In the genomic region with DNA sequence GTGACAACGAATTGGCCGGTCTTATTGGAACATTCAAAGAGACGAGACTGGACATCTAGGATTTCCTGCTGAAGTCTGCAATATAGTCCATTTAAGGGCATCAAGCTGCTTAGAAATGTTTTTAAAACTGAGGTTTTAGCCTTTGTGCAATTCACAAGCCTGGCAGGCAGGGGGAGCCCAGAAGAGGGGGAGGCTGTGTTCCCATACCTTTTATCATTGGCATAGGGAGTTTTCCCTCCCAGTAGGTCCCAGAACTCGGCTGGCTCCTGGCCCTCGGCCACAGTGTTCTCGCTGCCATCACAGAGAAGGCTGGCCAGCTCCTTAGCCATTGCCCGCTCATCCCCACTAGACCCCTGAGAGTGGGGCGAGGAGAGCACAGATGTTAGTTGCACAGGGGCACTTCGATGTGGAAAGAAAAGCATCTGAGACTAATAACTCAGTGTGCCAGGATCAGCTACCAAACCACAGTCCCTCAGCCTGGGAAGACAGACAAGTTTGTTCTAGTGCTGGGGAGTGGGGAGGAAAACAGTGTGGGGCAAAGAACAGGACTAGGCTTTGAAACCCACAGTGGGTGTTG, we compare ENCODE assay signal across 8 cellular contexts. TPM values are rescaled to one million over a fixed set of nuclear protein-coding genes. Genes with fewer than 3 reads are reported as not detected.
DNase-seq lines count a peak whose midpoint lies in the region; ATAC-seq and TF ChIP-seq lines count a peak whose summit lies in the region.

No MANE protein-coding gene starts in this region.

- DNase-seq in AG04450 (ENCODE audit: low read depth, low spot score) (no peak), NCI-H446 (lab: John Stamatoyannopoulos, UW) (peak; percentile 63 to 77), germinal center (ENCODE audit: low spot score) (peak; percentile 33), psoas muscle (peak in 1 of 2 donors; percentile 55)

- H3K4me3 Mint-ChIP-seq in activated T-helper 17 cell treated with anti-CD3 and anti-CD28 coated beads, Interleukin-2, amount 50 U/mL, for 72 hours, result no peak overlapping the region

- H3K36me3 Mint-ChIP-seq in activated T-helper 17 cell treated with anti-CD3 and anti-CD28 coated beads, Interleukin-2, amount 50 U/mL, for 72 hours (ENCODE audit: low read depth), result peaks cover 28% of the 10 kb centered on the region

- H3K4me1 ChIP-seq in psoas muscle, result no peaks in the 10 kb centered on the region

- H3K27ac ChIP-seq in AG04450 (ENCODE audit: low read depth, low read length) (no peak overlapping the region), psoas muscle (no peak overlapping the region)

- H3K4me3 ChIP-seq in AG04450 (ENCODE audit: low read depth, low read length), result no peak overlapping the region
- H3K4me3 ChIP-seq in psoas muscle, result no peak overlapping the region

- CTCF ChIA-PET in AG04450 (lab: Charles Lee), result interaction anchor here (0.6 to 6.3 kb wide), 18 partner anchors 9 to 116 kb away, joined by 3 to 124 read pairs (median 6); a partner anchor contains a TSS

- peak; percentile 29 for ATAC-seq in activated T-helper 17 cell treated with anti-CD3 and anti-CD28 coated beads, Interleukin-2, amount 50 U/mL, for 72 hours (replicated peaks)
- ATAC-seq in psoas muscle (peak; percentile 39 to 73 (median 60)), GM21576 (IDR thresholded peaks at IDR 0.05; ENCODE audit: unreplicated experiment) (no peak), GM18519 (IDR thresholded peaks at IDR 0.05; ENCODE audit: low FRiP score, unreplicated experiment) (no peak)

- peaks cover 6 to 98% of the 10 kb centered on the region in 2 donors for H3K36me3 ChIP-seq in psoas muscle (ENCODE audit: insufficient read depth in 1 of 2, low read depth in 1 of 2)

- H3K27me3 ChIP-seq in AG04450 (ENCODE audit: control insufficient read depth, insufficient read depth, low read length) (no peaks in the 10 kb centered on the region), psoas muscle (ENCODE audit: insufficient read depth in 3 of 3, low read length in 2 of 3) (no peaks in the 10 kb centered on the region)

- POLR2A ChIA-PET in AG04450 (lab: Yijun Ruan, JAX), result interaction anchor here (1.1 kb wide), 1 partner anchor 41 kb away, joined by 3 read pairs; no protein-coding TSS in a partner anchor

- no peaks in the 10 kb centered on the region for H3K9me3 Mint-ChIP-seq in activated T-helper 17 cell treated with anti-CD3 and anti-CD28 coated beads, Interleukin-2, amount 50 U/mL, for 72 hours

- WGBS in psoas muscle, 3 donors, result 31 to 45% (median 33%) methylated on average over 9 of the region's 9 CpGs

- H3K27ac Mint-ChIP-seq in activated T-helper 17 cell treated with anti-CD3 and anti-CD28 coated beads, Interleukin-2, amount 50 U/mL, for 72 hours, result no peak overlapping the region

- H3K4me1 Mint-ChIP-seq in activated T-helper 17 cell treated with anti-CD3 and anti-CD28 coated beads, Interleukin-2, amount 50 U/mL, for 72 hours, result peaks cover 5% of the 10 kb centered on the region

- intact Hi-C loops in psoas muscle (cut with DNase I), result loop anchor here in 1 of 2 donors (5.0 kb wide), 1 partner anchor 104 kb away; no protein-coding TSS in a partner anchor

- H3K9me3 ChIP-seq in AG04450 (ENCODE audit: control insufficient read depth, insufficient read depth, low read length) (no peaks in the 10 kb centered on the region), psoas muscle (no peaks in the 10 kb centered on the region)

- H3K27me3 Mint-ChIP-seq in activated T-helper 17 cell treated with anti-CD3 and anti-CD28 coated beads, Interleukin-2, amount 50 U/mL, for 72 hours, result no peaks in the 10 kb centered on the region

- TF ChIP-seq CTCF in AG04450 (IDR thresholded peaks at IDR 0.05; ENCODE audit: low read depth, low read length) (peak; percentile 86), GM12872 (IDR thresholded peaks at IDR 0.05; ENCODE audit: insufficient read depth, low read depth, low read length) (peak; percentile 78), psoas muscle (IDR thresholded peaks at IDR 0.05) (peak; percentile 64)

RNA-seq across cellular contexts. Expression of a gene that starts 15.1 kb away (rescaled TPM):
- polyA plus RNA-seq in AG04450 (2011; rRNA removed), result 3.5 and 4.7 TPM in 2 replicates
- 2.7 and 4.4 TPM in 2 replicates for polyA minus RNA-seq in AG04450 (2011; rRNA and poly(A)+ RNA removed)
- total RNA-seq in activated T-helper 17 cell treated with anti-CD3 and anti-CD28 coated beads, Interleukin-2, amount 50 U/mL, for 72 hours, result 1 to 10 TPM; 1.9 to 2.7 TPM
- total RNA-seq in psoas muscle, result 1 to 10 TPM; 1.9 to 7.5 (median 4.7) TPM
- 1 to 10 TPM in 2 of 3 donors, under 1 TPM in 1; 0.94 to 4.6 (median 1.8) TPM for polyA plus RNA-seq in psoas muscle

RNA-seq across cellular contexts. Expression of a gene that starts 20.8 kb away (rescaled TPM):
- polyA plus RNA-seq in AG04450 (2011; rRNA removed), result 22.3 and 22.8 TPM in 2 replicates
- 6.1 and 7.0 TPM in 2 replicates for polyA minus RNA-seq in AG04450 (2011; rRNA and poly(A)+ RNA removed)
- 10 to 100 TPM; 30.7 to 63.8 TPM for total RNA-seq in activated T-helper 17 cell treated with anti-CD3 and anti-CD28 coated beads, Interleukin-2, amount 50 U/mL, for 72 hours
- 10 to 100 TPM; 31.5 to 52.8 (median 50.2) TPM for total RNA-seq in psoas muscle
- 10 to 100 TPM; 39.5 to 74.3 (median 59.2) TPM for polyA plus RNA-seq in psoas muscle

RNA-seq across cellular contexts. Expression of a gene that starts 31.0 kb away (rescaled TPM):
- polyA plus RNA-seq in AG04450 (2011; rRNA removed), result 6.8 and 7.6 TPM in 2 replicates
- polyA minus RNA-seq in AG04450 (2011; rRNA and poly(A)+ RNA removed), result 6.7 and 8.3 TPM in 2 replicates
- total RNA-seq in activated T-helper 17 cell treated with anti-CD3 and anti-CD28 coated beads, Interleukin-2, amount 50 U/mL, for 72 hours, result 10 to 100 TPM in 1 of 2 donors, 1 to 10 TPM in 1; 5.4 to 11.5 TPM
- 1 to 10 TPM in 3 of 4 donors, under 1 TPM in 1; 0.89 to 1.9 (median 1.4) TPM for total RNA-seq in psoas muscle
- polyA plus RNA-seq in psoas muscle, result 1 to 10 TPM in 1 of 3 donors, under 1 TPM in 2; 0.62 to 2.0 (median 0.66) TPM

RNA-seq across cellular contexts. Expression of a gene that starts 31.5 kb away (rescaled TPM):
- polyA plus RNA-seq in AG04450 (2011; rRNA removed), result 20.1 and 23.5 TPM in 2 replicates
- 22.8 and 26.3 TPM in 2 replicates for polyA minus RNA-seq in AG04450 (2011; rRNA and poly(A)+ RNA removed)
- total RNA-seq in activated T-helper 17 cell treated with anti-CD3 and anti-CD28 coated beads, Interleukin-2, amount 50 U/mL, for 72 hours, result 10 to 100 TPM; 19.0 to 39.5 TPM
- 10 to 100 TPM; 24.3 to 56.5 (median 30.4) TPM for total RNA-seq in psoas muscle
- polyA plus RNA-seq in psoas muscle, result 10 to 100 TPM; 18.8 to 80.9 (median 19.0) TPM

RNA-seq across cellular contexts. Expression of a gene that starts 36.5 kb away (rescaled TPM):
- polyA plus RNA-seq in AG04450 (2011; rRNA removed), result 0.22 and 0.29 TPM in 2 replicates
- 0.30 and 0.37 TPM in 2 replicates for polyA minus RNA-seq in AG04450 (2011; rRNA and poly(A)+ RNA removed)
- 10 to 100 TPM; 14.4 to 14.7 TPM for total RNA-seq in activated T-helper 17 cell treated with anti-CD3 and anti-CD28 coated beads, Interleukin-2, amount 50 U/mL, for 72 hours
- total RNA-seq in psoas muscle, result under 1 TPM in 3 of 4 donors, not detected in 1; 0.42 to 0.54 (median 0.50) TPM
- polyA plus RNA-seq in psoas muscle, result under 1 TPM in 2 of 3 donors, not detected in 1; 0.06 to 0.10 TPM

Comparison
In these comparisons a context has a peak if more than half of its experiments do, and no peak if none do; other contexts are left out.
1. ATAC-seq: peak in activated T-helper 17 cell treated with anti-CD3 and anti-CD28 coated beads, Interleukin-2, amount 50 U/mL, for 72 hours (single experiment) and psoas muscle (4 of 4); none in GM21576 (single experiment) and GM18519 (single experiment).
2. Peak in every context shown above with its lines, with median percentiles within 50 percentile points of each other: CTCF ChIP-seq.